ENCODE assay signal across 1 cellular context in the genomic region with DNA sequence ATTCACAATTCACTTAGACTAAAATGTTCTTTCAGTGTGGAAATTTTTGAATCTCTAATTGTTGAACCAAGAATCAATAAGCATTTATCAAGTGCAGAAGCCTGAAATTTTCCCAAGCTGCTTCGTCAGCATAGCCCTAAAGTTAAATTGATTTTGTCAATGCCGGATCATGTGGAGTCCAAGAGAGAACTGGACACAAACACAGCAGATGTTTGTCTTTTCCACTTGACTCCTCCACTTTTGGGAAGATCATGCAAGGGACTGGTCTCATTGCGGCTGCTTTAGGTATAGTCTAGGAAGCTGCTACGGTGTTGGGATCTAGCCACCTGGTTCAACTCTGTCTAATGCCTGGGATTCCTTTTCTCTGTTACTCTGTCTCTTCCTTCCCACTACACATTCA.
TF ChIP-seq lines count a peak whose summit lies in the region.

No MANE protein-coding gene starts in this region.

TF ChIP-seq in SK-N-SH treated with all-trans-retinoic acid at 6 μM for 48 hours, 23 proteins besides CTCF, POLR2A, EP300 and RAD21 (continued from another document):
- TF ChIP-seq, protein P1, sequence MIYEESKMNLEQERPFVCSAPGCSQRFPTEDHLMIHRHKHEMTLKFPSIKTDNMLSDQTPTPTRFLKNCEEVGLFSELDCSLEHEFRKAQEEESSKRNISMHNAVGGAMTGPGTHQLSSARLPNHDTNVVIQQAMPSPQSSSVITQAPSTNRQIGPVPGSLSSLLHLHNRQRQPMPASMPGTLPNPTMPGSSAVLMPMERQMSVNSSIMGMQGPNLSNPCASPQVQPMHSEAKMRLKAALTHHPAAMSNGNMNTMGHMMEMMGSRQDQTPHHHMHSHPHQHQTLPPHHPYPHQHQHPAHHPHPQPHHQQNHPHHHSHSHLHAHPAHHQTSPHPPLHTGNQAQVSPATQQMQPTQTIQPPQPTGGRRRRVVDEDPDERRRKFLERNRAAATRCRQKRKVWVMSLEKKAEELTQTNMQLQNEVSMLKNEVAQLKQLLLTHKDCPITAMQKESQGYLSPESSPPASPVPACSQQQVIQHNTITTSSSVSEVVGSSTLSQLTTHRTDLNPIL (CRISPR knock-in tag; IDR thresholded peaks at IDR 0.05; ENCODE audit: low read depth) = no peak
- no peak for TF ChIP-seq ZNF70 (CRISPR knock-in tag; IDR thresholded peaks at IDR 0.05)
